Comparison of ENCODE assay signal across 21 cellular contexts in the genomic region with DNA sequence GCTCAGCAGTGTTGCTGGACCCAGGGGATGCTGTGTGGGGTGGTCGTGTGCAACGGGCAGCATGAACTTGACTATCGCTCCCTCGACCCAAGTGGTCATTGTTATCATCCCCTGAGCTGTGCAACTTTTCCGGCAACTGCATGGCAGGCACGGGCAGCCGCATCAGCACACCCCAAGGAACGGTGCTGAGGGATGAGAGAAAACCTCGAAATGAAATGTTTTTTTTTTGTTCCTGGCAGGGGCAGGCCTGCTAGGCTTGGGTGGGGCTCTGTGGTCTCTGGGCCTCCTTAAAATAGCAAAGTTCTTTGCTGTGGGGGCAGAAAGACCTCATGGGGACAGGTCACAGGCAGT. TPM values are rescaled to one million over a fixed set of nuclear protein-coding genes. Genes with fewer than 3 reads are reported as not detected.
A peak's percentile ranks its signal among the peaks of the same experiment; 100 is the strongest.
DNase-seq lines count a peak whose midpoint lies in the region; ATAC-seq, FAIRE-seq and TF ChIP-seq lines count a peak whose summit lies in the region.
"Had no signal": no experiment of that assay in that cellular context is flagged by ENCODE, and none has a peak within 500 bp of the region (broad histone marks: within the 10 kb centered on the region; RNA-seq: fewer than 3 reads in every experiment).

No MANE protein-coding gene starts in this region.

- ATAC-seq in GM18511 (IDR thresholded peaks at IDR 0.05; ENCODE audit: unreplicated experiment) (no peak), HG03439 (IDR thresholded peaks at IDR 0.05; ENCODE audit: unreplicated experiment) (no peak)
- ATAC-seq: Right ventricle myocardium inferior had no signal

- H3K4me1 ChIP-seq in Karpas-422 (ENCODE audit: low read length) (peaks cover 100% of the 10 kb centered on the region), kidney (ENCODE audit: control insufficient read depth in 1 of 2, insufficient read depth in 1 of 2, low read depth in 1 of 2, low read length in 2 of 2) (peaks cover 4 to 5% of the 10 kb centered on the region in 2 donors)
- H3K4me1 ChIP-seq: SJSA1 had no signal

- H3K4me1 Mint-ChIP-seq in chondrocyte (ENCODE audit: low read depth): peaks cover 76% of the 10 kb centered on the region

- no peak overlapping the region for H3K4me3 Mint-ChIP-seq in chondrocyte (ENCODE audit: unreplicated experiment)
- H3K4me3 Mint-ChIP-seq: CD14-positive monocyte had no signal

- intact Hi-C loops in posterior vena cava (cut with DNase I) (no loop called here), kidney (cut with DNase I) (no loop called here)

- H3K27me3 Mint-ChIP-seq in chondrocyte (ENCODE audit: low read depth): no peaks in the 10 kb centered on the region

- no peaks in the 10 kb centered on the region for H4K20me1 ChIP-seq in Karpas-422 (ENCODE audit: insufficient read depth, low read depth, low read length)

- H3K9ac ChIP-seq in Karpas-422 (ENCODE audit: low read length) (no peak overlapping the region), kidney (ENCODE audit: low read length in 2 of 2) (no peak overlapping the region)

- FAIRE-seq in kidney (lab: Jason Lieb, UNC): no peak
- FAIRE-seq: D721Med, GM19239 had no signal

- H3K27ac ChIP-seq in Karpas-422 (ENCODE audit: low read length): peak overlapping the region; percentile 82; the same call in 1 of the 2 replicates
- no peak overlapping the region for H3K27ac ChIP-seq in kidney (ENCODE audit: low read depth in 2 of 2, low read length in 2 of 2)
- H3K27ac ChIP-seq: SJSA1 had no signal

- no peak overlapping the region for H2AFZ ChIP-seq in Karpas-422 (ENCODE audit: low read length)

- no peaks in the 10 kb centered on the region for H3K9me3 ChIP-seq in Karpas-422 (ENCODE audit: low read length)
- no peaks in the 10 kb centered on the region for H3K9me3 ChIP-seq in kidney (ENCODE audit: control insufficient read depth in 1 of 2, low read length in 2 of 2)
- H3K9me3 ChIP-seq: SJSA1 had no signal

- H3K9me2 ChIP-seq in Karpas-422 (replicated peaks; ENCODE audit: insufficient read depth, low read length): no peaks in the 10 kb centered on the region

- no peaks in the 10 kb centered on the region for H3K36me3 ChIP-seq in Karpas-422 (ENCODE audit: insufficient read depth, low read length)
- H3K36me3 ChIP-seq in kidney (ENCODE audit: control insufficient read depth in 1 of 2, insufficient read depth in 2 of 2, low read length in 2 of 2): no peaks in the 10 kb centered on the region
- H3K36me3 ChIP-seq: SJSA1 had no signal

- H3K79me2 ChIP-seq in Karpas-422 (ENCODE audit: low read length): no peaks in the 10 kb centered on the region

- no peak overlapping the region for H3K4me3 ChIP-seq in Karpas-422 (ENCODE audit: low read length)
- H3K4me3 ChIP-seq in kidney (ENCODE audit: low read length in 2 of 2): no peak overlapping the region
- H3K4me3 ChIP-seq: SJSA1 had no signal

- DNase-seq in Karpas-422 (no peak), chondrocyte (ENCODE audit: low spot score) (no peak), posterior vena cava (ENCODE audit: low spot score) (peak; percentile 5), MV-4-11 (lab: John Stamatoyannopoulos, UW) (no peak), kidney (no peak)
- DNase-seq: DMS53, EL, GF-D8, KBM-7, NCI-H146, NCI-H2171, NCI-H524 treated with DMSO at 0.1 percent for 48 hours, NCI-H82, OCI-M1 had no signal

- TF ChIP-seq CTCF in chondrocyte (IDR thresholded peaks at IDR 0.05) (no peak), kidney (IDR thresholded peaks at IDR 0.05; ENCODE audit: borderline replicate concordance, extremely low read depth, insufficient read depth) (no peak)

- peaks cover 1% of the 10 kb centered on the region for H3K36me3 Mint-ChIP-seq in chondrocyte (ENCODE audit: low read depth)
- H3K36me3 Mint-ChIP-seq: CD14-positive monocyte had no signal

- no peaks in the 10 kb centered on the region for H3K27me3 ChIP-seq in Karpas-422 (ENCODE audit: low read length)
- H3K27me3 ChIP-seq: SJSA1 had no signal

- H3K4me2 ChIP-seq in Karpas-422 (ENCODE audit: low read depth, low read length, poor library complexity, severe bottlenecking): no peak overlapping the region

- H3K9me3 Mint-ChIP-seq in chondrocyte (ENCODE audit: low read depth): no peaks in the 10 kb centered on the region
- H3K9me3 Mint-ChIP-seq: CD14-positive monocyte had no signal

- H3K27ac Mint-ChIP-seq in chondrocyte (ENCODE audit: unreplicated experiment): peak overlapping the region; percentile 49

RNA-seq across cellular contexts. Expression of a gene that starts 51.4 kb away (rescaled TPM):
- 0.26 and 0.69 TPM in 2 replicates for total RNA-seq in Karpas-422 (2014; rRNA removed; shearing (Covaris generic); ENCODE audit: low replicate concordance)
- 79.4 to 123 TPM (median 82.5 TPM) in 3 replicates for total RNA-seq in chondrocyte
- 10 to 100 TPM in 1 of 2 donors, 1 to 10 TPM in 1; 7.2 to 11.7 TPM for total RNA-seq in posterior vena cava
- total RNA-seq in kidney: 7.9 TPM
- polyA plus RNA-seq in kidney (ENCODE audit: insufficient read depth, low read depth, low replicate concordance): 9.0 TPM
- total RNA-seq: SJSA1 had no signal
- polyA plus RNA-seq: CD14-positive monocyte had no signal
